Comparison of ENCODE assay signal across 8 cellular contexts in genomic region chr4:138948918-138949317, GRCh38.
"Had no signal": no experiment of that assay in that cellular context is flagged by ENCODE, and none has a peak within 500 bp of the region (broad histone marks: within the 10 kb centered on the region; RNA-seq: fewer than 3 reads in every experiment).

No MANE protein-coding gene starts in this region.

- H3K4me1 ChIP-seq: neural progenitor cell, pancreas, uterus had no signal

- H2AFZ ChIP-seq: hepatocyte, neural progenitor cell had no signal

- H3K9ac ChIP-seq: neural progenitor cell had no signal

- ATAC-seq: left ventricle myocardium superior; pancreas; stimulated activated effector memory CD8-positive, alpha-beta T cell treated with anti-CD3 and anti-CD28 coated beads, Interleukin-12 subunit alpha, Interleukin-12 subunit beta, amount 100 ng/mL, for 72 hours had no signal

- H3K27me3 ChIP-seq: hepatocyte, neural progenitor cell, pancreas, uterus had no signal

- H3K4me2 ChIP-seq: hepatocyte, neural progenitor cell had no signal

- H3K9me3 ChIP-seq: pancreas, uterus had no signal

- H3K27ac ChIP-seq: hepatocyte, neural progenitor cell, pancreas, uterus had no signal

- H3K36me3 ChIP-seq: neural progenitor cell, pancreas, uterus had no signal

- H3K4me3 ChIP-seq: hepatocyte, neural progenitor cell, pancreas, uterus had no signal

- DNase-seq: activated CD4-positive, alpha-beta T cell treated with anti-CD3 and anti-CD28 coated beads, Interleukin-2, amount 10 ng/mL, durations not matched to agents 7 days and 5 days; activated CD8-positive, alpha-beta memory T cell treated with anti-CD3 and anti-CD28 coated beads, Interleukin-2, amount 50 U/mL, for 48 hours; left ventricle myocardium superior; pancreas; uterus had no signal

- H3K79me2 ChIP-seq: hepatocyte had no signal
